8 cellular contexts compared by ENCODE assay signal in the genomic region with DNA sequence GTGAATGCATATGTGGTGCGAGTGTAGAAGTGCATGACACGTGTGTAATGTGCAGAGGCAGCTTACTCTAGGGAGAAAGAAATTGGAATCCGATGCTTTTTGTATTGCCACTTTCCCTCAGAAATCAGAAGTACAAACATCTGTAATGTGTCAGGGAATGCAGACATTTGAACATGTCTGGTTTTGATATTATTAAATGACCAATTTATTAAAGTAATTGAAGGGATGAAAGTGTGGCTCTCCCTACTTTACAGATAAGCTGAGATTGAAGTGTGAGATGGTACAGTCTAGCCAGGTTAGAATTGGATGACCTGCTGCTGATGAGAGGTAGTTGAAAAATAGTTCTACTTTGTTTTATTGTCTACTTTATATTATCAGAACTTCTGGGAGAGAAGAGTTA.
"Had no signal": no experiment of that assay in that cellular context is flagged by ENCODE, and none has a peak within 500 bp of the region (broad histone marks: within the 10 kb centered on the region; RNA-seq: fewer than 3 reads in every experiment).

No MANE protein-coding gene starts in this region.

- H3K27ac Mint-ChIP-seq: H9 had no signal

- H3K9me3 Mint-ChIP-seq: H9 had no signal

- DNase-seq: GM23248, GOT3, H9, HCEC 1CT, IMR-90, KG1 had no signal

- H3K4me3 ChIP-seq: GM23248, K562 had no signal

- FAIRE-seq: H54, K562 had no signal

- H3K4me1 Mint-ChIP-seq: H9 had no signal

- H2AFZ ChIP-seq: GM23248 had no signal

- H3K27ac ChIP-seq: GM23248 had no signal

- H3K4me3 Mint-ChIP-seq: H9 had no signal

- ATAC-seq: K562 had no signal

- H3K9ac ChIP-seq: GM23248 had no signal
